ENCODE assay signal across 8 cellular contexts in genomic region chr19:50050406-50051223, GRCh38.
DNase-seq lines count a peak whose midpoint lies in the region; ATAC-seq and TF ChIP-seq lines count a peak whose summit lies in the region.

No MANE protein-coding gene starts in this region.

- ATAC-seq in GM19035 (IDR thresholded peaks at IDR 0.05; ENCODE audit: unreplicated experiment) (no peak), HG02884 (IDR thresholded peaks at IDR 0.05; ENCODE audit: unreplicated experiment) (no peak)

- peak; percentile 84 for DNase-seq in GM10248 (ENCODE audit: extremely low spot score)
- peak; percentile 4 for DNase-seq in NCI-H2081 treated with DMSO at 0.1 percent for 48 hours (lab: John Stamatoyannopoulos, UW)
- peak; percentile 68 to 76 for DNase-seq in activated CD4-positive, alpha-beta T cell treated with anti-CD3 and anti-CD28 coated beads for 24 hours (ENCODE audit: low read depth in 2 of 2)
- DNase-seq in cerebellar nuclear complex (lab: John Stamatoyannopoulos, UW): peak; percentile 12 to 43
- peak; percentile 50 to 77 for DNase-seq in stimulated activated CD4-positive, alpha-beta T cell treated with anti-CD3 and anti-CD28 coated beads, Interleukin-1b, Interleukin-23, amount 100 ng/mL, for 1 hour (ENCODE audit: low read depth in 2 of 2)

- H3K27me3 ChIP-seq in layer of hippocampus (ENCODE audit: control insufficient read depth, insufficient read depth, low read length): no peaks in the 10 kb centered on the region

- CTCF ChIA-PET in GM10248 (lab: Yijun Ruan, JAX): interaction anchor here (1.6 kb wide), 1 partner anchor 9 kb away, joined by 5 read pairs; no protein-coding TSS in a partner anchor

- TF ChIP-seq CTCF in GM10248 (IDR thresholded peaks at IDR 0.05; ENCODE audit: control extremely low read depth, extremely low read depth, low read depth, missing control alignments): no peak

- POLR2A ChIA-PET in GM10248 (lab: Yijun Ruan, JAX): no interaction called here

- H3K27ac ChIP-seq in layer of hippocampus (ENCODE audit: low read depth, low read length): peak overlapping the region; percentile 38

Comparison
In these comparisons a context has a peak if more than half of its experiments do, and no peak if none do; other contexts are left out.
1. DNase-seq: peak in every context shown above with its lines; median percentile 84 in GM10248; 72 in activated CD4-positive, alpha-beta T cell treated with anti-CD3 and anti-CD28 coated beads for 24 hours; 64 in stimulated activated CD4-positive, alpha-beta T cell treated with anti-CD3 and anti-CD28 coated beads, Interleukin-1b, Interleukin-23, amount 100 ng/mL, for 1 hour; 28 in cerebellar nuclear complex; 4 in NCI-H2081 treated with DMSO at 0.1 percent for 48 hours.